ENCODE assay signal across 10 cellular contexts in genomic region chr5:95843733-95844223, GRCh38.
DNase-seq lines count a peak whose midpoint lies in the region; ATAC-seq and TF ChIP-seq lines count a peak whose summit lies in the region.
"Had no signal": no experiment of that assay in that cellular context is flagged by ENCODE, and none has a peak within 500 bp of the region (broad histone marks: within the 10 kb centered on the region; RNA-seq: fewer than 3 reads in every experiment).

No MANE protein-coding gene starts in this region.

- no peaks in the 10 kb centered on the region for H4K20me1 ChIP-seq in DND-41 (ENCODE audit: insufficient read depth, low read length)

- no peaks in the 10 kb centered on the region for H3K36me3 ChIP-seq in DND-41 (ENCODE audit: insufficient read depth, low read length)

- H3K4me3 ChIP-seq in DND-41 (ENCODE audit: low read depth in 1 of 2, low read length in 2 of 2) (no peak overlapping the region), astrocyte of the cerebellum (ENCODE audit: low read depth, low read length) (no peak overlapping the region)

- peaks cover 21% of the 10 kb centered on the region for H3K4me1 ChIP-seq in DND-41 (ENCODE audit: insufficient read depth, low read length)

- H3K9me3 ChIP-seq in DND-41 (ENCODE audit: insufficient read depth, low read length, severe bottlenecking), result no peaks in the 10 kb centered on the region

- H3K9ac ChIP-seq in DND-41 (ENCODE audit: low read depth, low read length), result peak overlapping the region; percentile 28; the same call in 1 of the 2 replicates

- ATAC-seq in DND-41 (ENCODE audit: insufficient read depth, low read depth) (no peak), HG02610 (IDR thresholded peaks at IDR 0.05; ENCODE audit: unreplicated experiment) (no peak), GM18498 (IDR thresholded peaks at IDR 0.05; ENCODE audit: unreplicated experiment) (no peak)

- peak overlapping the region; percentile 44 for H3K4me2 ChIP-seq in DND-41 (ENCODE audit: insufficient read depth, low read length)

- DNase-seq in DND-41 (no peak), astrocyte of the cerebellum (ENCODE audit: low read depth) (peak; percentile 29), medulla oblongata (ENCODE audit: extremely low spot score) (peak; percentile 36), NCI-H2196 (lab: John Stamatoyannopoulos, UW; ENCODE audit: unreplicated experiment) (no peak)
- no peak for DNase-seq in stimulated activated CD4-positive, alpha-beta T cell treated with anti-CD3 and anti-CD28 coated beads, Interleukin-2, amount 100 ng/mL, for 24 hours
- DNase-seq: activated gamma-delta T cell, NCI-H526 treated with DMSO at 0.1 percent for 48 hours had no signal

- H3K27me3 ChIP-seq in DND-41 (ENCODE audit: insufficient read depth, low read length, poor library complexity), result no peaks in the 10 kb centered on the region

- in situ Hi-C loops in astrocyte of the cerebellum (cut with HindIII; ENCODE audit: low sequenced_read_pairs), result no loop called here

- TF ChIP-seq CTCF in 22Rv1 (IDR thresholded peaks at IDR 0.05), result no peak
- TF ChIP-seq CTCF in DND-41 (IDR thresholded peaks at IDR 0.05; ENCODE audit: borderline replicate concordance, extremely low read depth, low read length, poor library complexity, severe bottlenecking), result no peak
- TF ChIP-seq CTCF in astrocyte of the cerebellum (IDR thresholded peaks at IDR 0.05; ENCODE audit: low read depth, low read length, missing control alignments), result no peak

- peak overlapping the region; percentile 28; the same call in 1 of the 2 replicates for H3K27ac ChIP-seq in 22Rv1
- H3K27ac ChIP-seq in DND-41 (ENCODE audit: low read length), result peak overlapping the region; percentile 84

- no peaks in the 10 kb centered on the region for H3K79me2 ChIP-seq in DND-41 (ENCODE audit: insufficient read depth, low read length)

- peak overlapping the region; percentile 54; the same call in 1 of the 2 replicates for H2AFZ ChIP-seq in DND-41 (ENCODE audit: low read depth, low read length)

Comparison
In these comparisons a context has a peak if more than half of its experiments do, and no peak if none do; other contexts are left out.
1. DNase-seq: peak in astrocyte of the cerebellum (single experiment) and medulla oblongata (single experiment); none in DND-41 (single experiment), stimulated activated CD4-positive, alpha-beta T cell treated with anti-CD3 and anti-CD28 coated beads, Interleukin-2, amount 100 ng/mL, for 24 hours (0 of 2) and NCI-H2196 (single experiment).